In genomic region chr1:110798691-110799256, GRCh38 we compare ENCODE assay signal across 22 cellular contexts.
A peak's percentile ranks its signal among the peaks of the same experiment; 100 is the strongest.
DNase-seq lines count a peak whose midpoint lies in the region; TF ChIP-seq lines count a peak whose summit lies in the region.
"Had no signal": no experiment of that assay in that cellular context is flagged by ENCODE, and none has a peak within 500 bp of the region (broad histone marks: within the 10 kb centered on the region; RNA-seq: fewer than 3 reads in every experiment).

No MANE protein-coding gene starts in this region.

- peaks cover 32% of the 10 kb centered on the region for H3K27me3 Mint-ChIP-seq in MCF 10A (ENCODE audit: insufficient read depth, unreplicated experiment)
- H3K27me3 Mint-ChIP-seq: activated CD4-positive, alpha-beta T cell treated with anti-CD3 and anti-CD28 coated beads for 36 hours had no signal

- H3K27ac Mint-ChIP-seq in MCF 10A (ENCODE audit: low read depth, unreplicated experiment), result no peak overlapping the region
- H3K27ac Mint-ChIP-seq: activated CD4-positive, alpha-beta T cell treated with anti-CD3 and anti-CD28 coated beads for 36 hours; activated CD8-positive, alpha-beta memory T cell treated with anti-CD3 and anti-CD28 coated beads, Interleukin-2, amount 10 ng/mL, durations not matched to agents 7 days and 5 days; CD4-positive, CD25-positive, alpha-beta regulatory T cell; endodermal cell; nephron; progenitor cell of endocrine pancreas had no signal

- no peak overlapping the region for H3K4me2 ChIP-seq in mammary epithelial cell (ENCODE audit: insufficient read depth, low read depth, low read length)
- H3K4me2 ChIP-seq: smooth muscle cell had no signal

- no peaks in the 10 kb centered on the region for H3K4me1 Mint-ChIP-seq in MCF 10A (ENCODE audit: insufficient read depth, unreplicated experiment)
- H3K4me1 Mint-ChIP-seq: activated CD4-positive, alpha-beta T cell treated with anti-CD3 and anti-CD28 coated beads for 36 hours; endodermal cell; nephron had no signal

- intact Hi-C loops in mammary epithelial cell (cut with micrococcal nuclease) (no loop called here), MCF 10A (cut with micrococcal nuclease) (no loop called here), prostate gland (cut with DNase I) (no loop called here)

- no peak for TF ChIP-seq CTCF in mammary epithelial cell (conservative IDR thresholded peaks at IDR 0.05 in 1 of 2, IDR thresholded peaks at IDR 0.05 in 1 of 2; ENCODE audit: extremely low read depth in 1 of 2, insufficient read depth in 1 of 2, low read depth in 1 of 2, low read length in 2 of 2)
- no peak for TF ChIP-seq CTCF in MCF 10A (IDR thresholded peaks at IDR 0.05; ENCODE audit: unreplicated experiment)
- TF ChIP-seq CTCF in prostate gland (IDR thresholded peaks at IDR 0.05), result no peak

- dilution Hi-C loops in mammary epithelial cell (cut with HindIII; ENCODE audit: low sequenced_read_pairs), result no loop called here

- CTCF ChIA-PET in mammary epithelial cell (lab: Charles Lee; ENCODE audit: low non-redundant PET) (no interaction called here), MCF 10A (lab: Yijun Ruan, JAX) (interaction anchor here (0.6 kb wide), 1 partner anchor 274 kb away, joined by 3 read pairs; no protein-coding TSS in a partner anchor)

- no peak overlapping the region for H3K9ac ChIP-seq in mammary epithelial cell (ENCODE audit: insufficient read depth, low read length)

- WGBS in mammary epithelial cell (ENCODE audit: low coverage, missing lambda C conversion rate), result 10% methylated on average over 3 of the region's 3 CpGs
- 31% methylated on average over 3 of the region's 3 CpGs for WGBS in prostate gland

- H2AFZ ChIP-seq in mammary epithelial cell (ENCODE audit: low read depth, low read length), result no peak overlapping the region

- TF ChIP-seq POLR2A in prostate gland (IDR thresholded peaks at IDR 0.05), result no peak

- H3K36me3 Mint-ChIP-seq in MCF 10A (ENCODE audit: insufficient read depth, unreplicated experiment), result no peaks in the 10 kb centered on the region

- no peak overlapping the region for H3K4me3 Mint-ChIP-seq in MCF 10A (ENCODE audit: unreplicated experiment)
- H3K4me3 Mint-ChIP-seq: activated CD4-positive, alpha-beta T cell treated with anti-CD3 and anti-CD28 coated beads for 36 hours; activated CD8-positive, alpha-beta memory T cell treated with anti-CD3 and anti-CD28 coated beads, Interleukin-2, amount 10 ng/mL, durations not matched to agents 7 days and 5 days; CD4-positive, CD25-positive, alpha-beta regulatory T cell; endodermal cell; nephron had no signal

- peak; percentile 14 for DNase-seq in mammary epithelial cell
- DNase-seq in MCF 10A (ENCODE audit: unreplicated experiment), result no peak
- peak; percentile 56 for DNase-seq in NCI-H2029 treated with DMSO at 0.1 percent for 48 hours (lab: John Stamatoyannopoulos, UW)
- peak; percentile 93 for DNase-seq in NCI-H82 (lab: John Stamatoyannopoulos, UW)
- peak; percentile 42 for DNase-seq in prostate gland (ENCODE audit: low spot score)
- no peak for DNase-seq in Ammon's horn (ENCODE audit: low spot score)
- DNase-seq in SIG-M5 treated with dmso at 0.1 percent for 504 hours (lab: John Stamatoyannopoulos, UW; ENCODE audit: unreplicated experiment), result no peak
- DNase-seq in medulla oblongata (ENCODE audit: extremely low spot score), result no peak
- DNase-seq: activated CD4-positive, alpha-beta T cell treated with anti-CD3 and anti-CD28 coated beads for 36 hours; activated CD8-positive, alpha-beta memory T cell treated with anti-CD3 and anti-CD28 coated beads, Interleukin-2, amount 10 ng/mL, durations not matched to agents 7 days and 5 days; CD4-positive, CD25-positive, alpha-beta regulatory T cell; endodermal cell; hippocampal formation; NK-92 treated with Interleukin-12 subunit alpha and Interleukin-12 subunit beta, amount 100 ng/mL, for 24 hours; SIG-M5; stimulated activated CD4-positive, alpha-beta T cell treated with anti-CD3 and anti-CD28 coated beads, Interleukin-4, amount 100 ng/mL, for 4 hours; stimulated activated CD8-positive, alpha-beta memory T cell treated with anti-CD3 and anti-CD28 coated beads, Interleukin-4, amount 100 ng/mL, for 48 hours; substantia nigra; T-helper 2 cell had no signal

- H3K4me3 ChIP-seq in mammary epithelial cell (replicated peaks in 1 of 3; ENCODE audit: insufficient read depth in 1 of 3, low read depth in 2 of 3, low read length in 3 of 3) (no peak overlapping the region), prostate gland (no peak overlapping the region)
- H3K4me3 ChIP-seq: smooth muscle cell had no signal

- no peaks in the 10 kb centered on the region for H4K20me1 ChIP-seq in mammary epithelial cell (ENCODE audit: insufficient read depth, low read length)

- H3K9me3 ChIP-seq in mammary epithelial cell (replicated peaks; ENCODE audit: insufficient read depth, low read length) (no peaks in the 10 kb centered on the region), prostate gland (no peaks in the 10 kb centered on the region)

- no peak overlapping the region for H3K27ac ChIP-seq in mammary epithelial cell (ENCODE audit: insufficient read depth, low read depth, low read length)
- H3K27ac ChIP-seq in prostate gland, result no peak overlapping the region

- no peaks in the 10 kb centered on the region for H3K9me3 Mint-ChIP-seq in MCF 10A (ENCODE audit: unreplicated experiment)
- H3K9me3 Mint-ChIP-seq: endodermal cell, nephron had no signal

- no peaks in the 10 kb centered on the region for H3K79me2 ChIP-seq in mammary epithelial cell (ENCODE audit: insufficient read depth, low read length)

- POLR2A ChIA-PET in MCF 10A (lab: Yijun Ruan, JAX), result no interaction called here

- H3K27me3 ChIP-seq in mammary epithelial cell (ENCODE audit: insufficient read depth, low read length), result no peaks in the 10 kb centered on the region
- no peaks in the 10 kb centered on the region for H3K27me3 ChIP-seq in prostate gland (replicated peaks; ENCODE audit: insufficient read depth)

- H3K4me1 ChIP-seq in mammary epithelial cell (ENCODE audit: insufficient read depth, low read length) (no peaks in the 10 kb centered on the region), prostate gland (replicated peaks) (no peaks in the 10 kb centered on the region)

- H3K36me3 ChIP-seq in mammary epithelial cell (ENCODE audit: insufficient read depth, low read length) (no peaks in the 10 kb centered on the region), prostate gland (no peaks in the 10 kb centered on the region)

- in situ Hi-C loops in mammary epithelial cell (cut with MboI; ENCODE audit: low sequenced_read_pairs in 2 of 2), result no loop called here

- no TSS peak for BruUV-seq in mammary epithelial cell (replicated peaks; lab: Mats Ljungman, UMichigan)
- BruUV-seq in MCF 10A (replicated peaks; lab: Mats Ljungman, UMichigan), result no TSS peak

Comparison
In these comparisons a context has a peak if more than half of its experiments do, and no peak if none do; other contexts are left out.
1. DNase-seq: peak in mammary epithelial cell (single experiment), NCI-H2029 treated with DMSO at 0.1 percent for 48 hours (single experiment), NCI-H82 (single experiment) and prostate gland (single experiment); none in MCF 10A (single experiment), Ammon's horn (single experiment), SIG-M5 treated with dmso at 0.1 percent for 504 hours (single experiment) and medulla oblongata (single experiment).